ENCODE assay signal across 39 cellular contexts in genomic region chr16:65094009-65094408, GRCh38. TPM values are rescaled to one million over a fixed set of nuclear protein-coding genes. Genes with fewer than 3 reads are reported as not detected.
"Had no signal": no experiment of that assay in that cellular context is flagged by ENCODE, and none has a peak within 500 bp of the region (broad histone marks: within the 10 kb centered on the region; RNA-seq: fewer than 3 reads in every experiment).

No MANE protein-coding gene starts in this region.

- H3K4me3 ChIP-seq: adrenal gland, ascending aorta, body of pancreas, breast epithelium, cardiac muscle cell had no signal

- H3K36me3 ChIP-seq: adrenal gland, ascending aorta, breast epithelium, cardiac muscle cell had no signal

- H3K27me3 Mint-ChIP-seq: activated naive CD4-positive, alpha-beta T cell treated with anti-CD3 and anti-CD28 coated beads, Interleukin-2, amount 10 ng/mL, durations not matched to agents 7 days and 5 days; activated naive CD4-positive, alpha-beta T cell treated with anti-CD3 and anti-CD28 coated beads, Interleukin-2, amount 50 U/mL, for 24 hours; activated naive CD8-positive, alpha-beta T cell; activated naive CD8-positive, alpha-beta T cell treated with anti-CD3 and anti-CD28 coated beads for 36 hours; activated naive CD8-positive, alpha-beta T cell treated with anti-CD3 and anti-CD28 coated beads, Interleukin-2, amount 10 ng/mL, durations not matched to agents 7 days and 5 days; activated naive CD8-positive, alpha-beta T cell treated with anti-CD3 and anti-CD28 coated beads, Interleukin-2, amount 50 U/mL, for 24 hours; activated T-cell treated with anti-CD3 and anti-CD28 coated beads, Interleukin-2, amount 50 U/mL, for 24 hours; activated T-helper 17 cell treated with anti-CD3 and anti-CD28 coated beads, Interleukin-2, amount 50 U/mL, for 72 hours; brain; central memory CD8-positive, alpha-beta T cell had no signal

- H3K9me3 Mint-ChIP-seq: activated naive CD4-positive, alpha-beta T cell treated with anti-CD3 and anti-CD28 coated beads, Interleukin-2, amount 10 ng/mL, durations not matched to agents 7 days and 5 days; activated naive CD8-positive, alpha-beta T cell treated with anti-CD3 and anti-CD28 coated beads for 36 hours; activated naive CD8-positive, alpha-beta T cell treated with anti-CD3 and anti-CD28 coated beads, Interleukin-2, amount 10 ng/mL, durations not matched to agents 7 days and 5 days; activated T-cell treated with anti-CD3 and anti-CD28 coated beads, Interleukin-2, amount 50 U/mL, for 24 hours; activated T-cell treated with anti-CD3 and anti-CD28 coated beads, Interleukin-2, amount 50 U/mL, for 72 hours had no signal

- H3K4me1 Mint-ChIP-seq: activated naive CD4-positive, alpha-beta T cell treated with anti-CD3 and anti-CD28 coated beads, Interleukin-2, amount 10 ng/mL, durations not matched to agents 7 days and 5 days; activated naive CD4-positive, alpha-beta T cell treated with anti-CD3 and anti-CD28 coated beads, Interleukin-2, amount 50 U/mL, for 24 hours; activated naive CD8-positive, alpha-beta T cell treated with anti-CD3 and anti-CD28 coated beads for 36 hours; activated naive CD8-positive, alpha-beta T cell treated with anti-CD3 and anti-CD28 coated beads, Interleukin-2, amount 10 ng/mL, durations not matched to agents 7 days and 5 days; activated naive CD8-positive, alpha-beta T cell treated with anti-CD3 and anti-CD28 coated beads, Interleukin-2, amount 50 U/mL, for 24 hours; activated T-helper 17 cell treated with anti-CD3 and anti-CD28 coated beads, Interleukin-2, amount 50 U/mL, for 72 hours; central memory CD8-positive, alpha-beta T cell had no signal

- ATAC-seq: activated naive CD4-positive, alpha-beta T cell treated with anti-CD3 and anti-CD28 coated beads, Interleukin-2, amount 50 U/mL, for 72 hours; activated naive CD8-positive, alpha-beta T cell treated with anti-CD3 and anti-CD28 coated beads, Interleukin-2, amount 50 U/mL, for 24 hours; activated T-cell treated with anti-CD3 and anti-CD28 coated beads, Interleukin-2, amount 50 U/mL, for 4 hours; activated T-cell treated with anti-CD3 and anti-CD28 coated beads, Interleukin-2, amount 50 U/mL, for 72 hours; activated T-helper 17 cell treated with anti-CD3 and anti-CD28 coated beads, Interleukin-2, amount 50 U/mL, for 72 hours; body of pancreas had no signal

- H3K9me3 ChIP-seq: adrenal gland, ascending aorta, body of pancreas, breast epithelium had no signal

- H3K27ac ChIP-seq: adrenal gland, ascending aorta, body of pancreas, brain microvascular endothelial cell, breast epithelium, cardiac muscle cell had no signal

- DNase-seq: activated effector memory CD4-positive, alpha-beta T cell treated with anti-CD3 and anti-CD28 coated beads, Interleukin-2, amount 50 U/mL, for 16 hours; activated effector memory CD4-positive, alpha-beta T cell treated with Interleukin-2 at 50 U/mL for 16 hours; activated gamma-delta T cell; activated gamma-delta T cell treated with Interleukin-2 at 50 U/mL for 16 hours; activated naive CD4-positive, alpha-beta T cell; activated naive CD4-positive, alpha-beta T cell treated with anti-CD3 and anti-CD28 coated beads for 36 hours; activated naive CD4-positive, alpha-beta T cell treated with anti-CD3 and anti-CD28 coated beads, Interleukin-2, amount 10 ng/mL, durations not matched to agents 7 days and 5 days; activated naive CD4-positive, alpha-beta T cell treated with anti-CD3 and anti-CD28 coated beads, Interleukin-2, amount 50 U/mL, for 16 hours; activated naive CD4-positive, alpha-beta T cell treated with Interleukin-2 at 50 U/mL for 16 hours; activated naive CD8-positive, alpha-beta T cell treated with anti-CD3 and anti-CD28 coated beads for 36 hours; activated naive CD8-positive, alpha-beta T cell treated with anti-CD3 and anti-CD28 coated beads, Interleukin-2, amount 10 ng/mL, durations not matched to agents 7 days and 5 days; activated naive CD8-positive, alpha-beta T cell treated with anti-CD3 and anti-CD28 coated beads, Interleukin-2, amount 50 U/mL, for 24 hours; activated T-cell treated with anti-CD3 and anti-CD28 coated beads for 4 hours; activated T-cell treated with anti-CD3 and anti-CD28 coated beads, Interleukin-2, amount 50 U/mL, for 1 hour; activated T-cell treated with anti-CD3 and anti-CD28 coated beads, Interleukin-2, amount 50 U/mL, for 24 hours; activated T-cell treated with anti-CD3 and anti-CD28 coated beads, Interleukin-2, amount 50 U/mL, for 4 hours; activated T-cell treated with anti-CD3 and anti-CD28 coated beads, Interleukin-2, amount 50 U/mL, for 48 hours; activated T-cell treated with anti-CD3 and anti-CD28 coated beads, Interleukin-2, amount 50 U/mL, for 72 hours; adrenal gland; amniotic stem cell; amygdala; anterior cingulate cortex; aorta; body of pancreas; brain microvascular endothelial cell; caudate nucleus; central memory CD4-positive, alpha-beta T cell; cerebellar nuclear complex had no signal

- H3K4me1 ChIP-seq: adrenal gland, ascending aorta, body of pancreas, breast epithelium had no signal

- H3K27me3 ChIP-seq: adrenal gland, ascending aorta, brain microvascular endothelial cell, breast epithelium, cardiac muscle cell had no signal

- H3K4me3 Mint-ChIP-seq: activated naive CD4-positive, alpha-beta T cell treated with anti-CD3 and anti-CD28 coated beads for 36 hours; activated naive CD4-positive, alpha-beta T cell treated with anti-CD3 and anti-CD28 coated beads, Interleukin-2, amount 10 ng/mL, durations not matched to agents 7 days and 5 days; activated naive CD4-positive, alpha-beta T cell treated with anti-CD3 and anti-CD28 coated beads, Interleukin-2, amount 50 U/mL, for 24 hours; activated naive CD8-positive, alpha-beta T cell; activated naive CD8-positive, alpha-beta T cell treated with anti-CD3 and anti-CD28 coated beads for 36 hours; activated naive CD8-positive, alpha-beta T cell treated with anti-CD3 and anti-CD28 coated beads, Interleukin-2, amount 10 ng/mL, durations not matched to agents 7 days and 5 days; activated naive CD8-positive, alpha-beta T cell treated with anti-CD3 and anti-CD28 coated beads, Interleukin-2, amount 50 U/mL, for 24 hours; activated T-cell treated with anti-CD3 and anti-CD28 coated beads, Interleukin-2, amount 50 U/mL, for 24 hours; activated T-cell treated with anti-CD3 and anti-CD28 coated beads, Interleukin-2, amount 50 U/mL, for 4 hours; activated T-cell treated with anti-CD3 and anti-CD28 coated beads, Interleukin-2, amount 50 U/mL, for 72 hours; activated T-helper 1 cell treated with anti-CD3 and anti-CD28 coated beads, Interleukin-12 subunit alpha, Interleukin-12 subunit beta, Interleukin-2, Interleukin-4 antibody, amounts not matched to agents 30 ng/mL and 10 ng/mL and 1 ng/mL, durations not matched to agents 14 hours and 24 hours and 36 hours; activated T-helper 17 cell treated with anti-CD3 and anti-CD28 coated beads, Interleukin-2, amount 50 U/mL, for 72 hours; brain; central memory CD8-positive, alpha-beta T cell had no signal

- H3K36me3 Mint-ChIP-seq: activated naive CD4-positive, alpha-beta T cell treated with anti-CD3 and anti-CD28 coated beads, Interleukin-2, amount 10 ng/mL, durations not matched to agents 7 days and 5 days; activated naive CD4-positive, alpha-beta T cell treated with anti-CD3 and anti-CD28 coated beads, Interleukin-2, amount 50 U/mL, for 24 hours; activated naive CD8-positive, alpha-beta T cell; activated naive CD8-positive, alpha-beta T cell treated with anti-CD3 and anti-CD28 coated beads for 36 hours; activated naive CD8-positive, alpha-beta T cell treated with anti-CD3 and anti-CD28 coated beads, Interleukin-2, amount 10 ng/mL, durations not matched to agents 7 days and 5 days had no signal

- H3K27ac Mint-ChIP-seq: activated naive CD4-positive, alpha-beta T cell treated with anti-CD3 and anti-CD28 coated beads for 36 hours; activated naive CD4-positive, alpha-beta T cell treated with anti-CD3 and anti-CD28 coated beads, Interleukin-2, amount 10 ng/mL, durations not matched to agents 7 days and 5 days; activated naive CD4-positive, alpha-beta T cell treated with anti-CD3 and anti-CD28 coated beads, Interleukin-2, amount 50 U/mL, for 24 hours; activated naive CD4-positive, alpha-beta T cell treated with anti-CD3 and anti-CD28 coated beads, Interleukin-2, amount 50 U/mL, for 72 hours; activated naive CD8-positive, alpha-beta T cell; activated naive CD8-positive, alpha-beta T cell treated with anti-CD3 and anti-CD28 coated beads for 36 hours; activated naive CD8-positive, alpha-beta T cell treated with anti-CD3 and anti-CD28 coated beads, Interleukin-2, amount 10 ng/mL, durations not matched to agents 7 days and 5 days; activated naive CD8-positive, alpha-beta T cell treated with anti-CD3 and anti-CD28 coated beads, Interleukin-2, amount 50 U/mL, for 24 hours; activated T-cell treated with anti-CD3 and anti-CD28 coated beads, Interleukin-2, amount 50 U/mL, for 24 hours; activated T-cell treated with anti-CD3 and anti-CD28 coated beads, Interleukin-2, amount 50 U/mL, for 72 hours; activated T-helper 1 cell treated with anti-CD3 and anti-CD28 coated beads, Interleukin-12 subunit alpha, Interleukin-12 subunit beta, Interleukin-2, Interleukin-4 antibody, amounts not matched to agents 30 ng/mL and 10 ng/mL and 1 ng/mL, durations not matched to agents 14 hours and 24 hours and 36 hours; activated T-helper 17 cell treated with anti-CD3 and anti-CD28 coated beads, Interleukin-2, amount 50 U/mL, for 72 hours; activated T-helper 2 cell treated with anti-CD3 and anti-CD28 coated beads, Interferon-gamma antibody, Interleukin-2, Interleukin-4, amounts not matched to agents 10 μg/mL and 5 μg/mL and 100 μg/mL, durations not matched to agents 14 hours and 24 hours and 36 hours; brain had no signal

RNA-seq across cellular contexts. Expression of gene CDH11, which starts 27.9 kb away (rescaled TPM):
- total RNA-seq: activated naive CD4-positive, alpha-beta T cell treated with anti-CD3 and anti-CD28 coated beads for 36 hours; activated naive CD4-positive, alpha-beta T cell treated with anti-CD3 and anti-CD28 coated beads, Interleukin-2, amount 50 U/mL, for 72 hours; activated naive CD8-positive, alpha-beta T cell treated with anti-CD3 and anti-CD28 coated beads for 36 hours; activated naive CD8-positive, alpha-beta T cell treated with anti-CD3 and anti-CD28 coated beads, Interleukin-2, amount 10 ng/mL, durations not matched to agents 7 days and 5 days; activated T-cell treated with anti-CD3 and anti-CD28 coated beads, Interleukin-2, amount 50 U/mL, for 72 hours; activated T-helper 1 cell treated with anti-CD3 and anti-CD28 coated beads, Interleukin-12 subunit alpha, Interleukin-12 subunit beta, Interleukin-2, Interleukin-4 antibody, amounts not matched to agents 30 ng/mL and 10 ng/mL and 1 ng/mL, durations not matched to agents 14 hours and 24 hours and 36 hours; activated T-helper 17 cell treated with anti-CD3 and anti-CD28 coated beads, Interleukin-2, amount 50 U/mL, for 72 hours; activated T-helper 2 cell treated with anti-CD3 and anti-CD28 coated beads, Interferon-gamma antibody, Interleukin-2, Interleukin-4, amounts not matched to agents 10 μg/mL and 5 μg/mL and 100 μg/mL, durations not matched to agents 14 hours and 24 hours and 36 hours had no signal
